Comparison of ENCODE assay signal across 16 cellular contexts in genomic region chr3:69925506-69925905, GRCh38.
"Had no signal": no experiment of that assay in that cellular context is flagged by ENCODE, and none has a peak within 500 bp of the region (broad histone marks: within the 10 kb centered on the region; RNA-seq: fewer than 3 reads in every experiment).

No MANE protein-coding gene starts in this region.

- H3K27ac ChIP-seq: heart right ventricle, thoracic aorta, uterus had no signal

- FAIRE-seq: frontal cortex had no signal

- H3K36me3 ChIP-seq: heart right ventricle, thoracic aorta, uterus had no signal

- H3K9me3 ChIP-seq: heart right ventricle, thoracic aorta, uterus had no signal

- ATAC-seq: activated naive CD8-positive, alpha-beta T cell treated with anti-CD3 and anti-CD28 coated beads, Interleukin-2, amount 50 U/mL, for 24 hours; heart right ventricle; left ventricle myocardium superior; stimulated activated naive CD8-positive, alpha-beta T cell treated with anti-CD3 and anti-CD28 coated beads, Interleukin-15, Interleukin-2, amounts not matched to agents 100 U/mL and 50 U/mL, for 24 hours; T-helper 17 cell; WTC11 had no signal

- DNase-seq: activated CD4-positive, alpha-beta T cell treated with anti-CD3 and anti-CD28 coated beads for 48 hours; activated naive CD4-positive, alpha-beta T cell treated with Interleukin-2 at 50 U/mL for 16 hours; activated naive CD8-positive, alpha-beta T cell treated with anti-CD3 and anti-CD28 coated beads, Interleukin-2, amount 50 U/mL, for 24 hours; erythroblast; heart right ventricle; islet precursor cell; left ventricle myocardium superior; mesenchymal stem cell; stimulated activated CD4-positive, alpha-beta T cell treated with anti-CD3 and anti-CD28 coated beads, Interleukin-4, amount 100 ng/mL, for 1 hour; stimulated activated CD8-positive, alpha-beta memory T cell treated with anti-CD3 and anti-CD28 coated beads, Interleukin-4, amount 100 ng/mL, for 48 hours; stimulated activated naive CD8-positive, alpha-beta T cell treated with anti-CD3 and anti-CD28 coated beads, Interleukin-15, Interleukin-2, amounts not matched to agents 100 U/mL and 50 U/mL, for 24 hours; T-helper 17 cell; uterus had no signal

- H3K27me3 ChIP-seq: heart right ventricle, uterus had no signal

- H3K4me3 ChIP-seq: heart right ventricle, thoracic aorta, uterus had no signal
